Comparison of ENCODE assay signal across 7 cellular contexts in genomic region chr11:41225856-41226255, GRCh38.
"Had no signal": no experiment of that assay in that cellular context is flagged by ENCODE, and none has a peak within 500 bp of the region (broad histone marks: within the 10 kb centered on the region; RNA-seq: fewer than 3 reads in every experiment).

No MANE protein-coding gene starts in this region.

- H2AFZ ChIP-seq: GM23338 had no signal

- H3K4me1 ChIP-seq: HAP-1 had no signal

- H3K4me3 ChIP-seq: GM23338, HAP-1, K562 had no signal

- H3K4me2 ChIP-seq: GM23338 had no signal

- ATAC-seq: GM23338, HCT116, K562 had no signal

- H3K4me3 Mint-ChIP-seq: GM23338, HFFc6 had no signal

- H3K9me3 ChIP-seq: HAP-1 had no signal

- H3K36me3 ChIP-seq: HAP-1 had no signal

- H3K27ac Mint-ChIP-seq: GM23338, HFFc6 had no signal

- H3K9me3 Mint-ChIP-seq: GM23338 had no signal

- DNase-seq: H7, HFFc6, IMR-90 had no signal
